In the genomic region with DNA sequence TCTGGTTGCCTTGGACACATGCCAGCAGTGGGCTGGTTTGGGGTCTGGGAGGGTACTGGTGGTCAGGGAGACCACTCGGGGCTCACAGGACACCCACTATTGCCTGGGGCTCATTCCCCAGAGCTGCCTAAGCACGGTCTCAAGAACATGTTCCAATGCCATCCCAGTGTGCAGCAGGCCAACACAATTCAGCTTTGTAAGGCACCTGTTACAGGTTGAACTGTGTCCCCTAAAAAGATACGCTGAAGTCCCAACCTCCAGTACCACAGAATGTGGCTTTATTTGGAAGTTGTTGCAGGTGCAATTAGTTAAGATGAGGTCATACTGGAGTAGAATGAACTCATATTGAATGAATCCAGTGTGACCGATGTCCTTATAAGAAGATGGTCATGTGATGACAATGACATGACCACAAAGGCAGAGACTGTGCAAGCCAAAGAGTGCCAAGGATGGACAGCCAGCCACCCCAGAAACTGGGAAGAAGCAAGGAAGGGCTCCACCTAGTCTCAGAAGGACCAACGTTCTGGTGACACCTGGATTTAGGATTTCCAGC, we compare ENCODE assay signal across 10 cellular contexts. TPM values are rescaled to one million over a fixed set of nuclear protein-coding genes. Genes with fewer than 3 reads are reported as not detected.
"Had no signal": no experiment of that assay in that cellular context is flagged by ENCODE, and none has a peak within 500 bp of the region (broad histone marks: within the 10 kb centered on the region; RNA-seq: fewer than 3 reads in every experiment).

No MANE protein-coding gene starts in this region.

- H3K4me1 ChIP-seq: HAP-1 had no signal

- H3K4me3 Mint-ChIP-seq: GM23338 had no signal

- H3K9ac ChIP-seq: KMS-11 had no signal

- H3K27ac ChIP-seq: HL-60, KMS-11 had no signal

- DNase-seq: H7, IMR-90, KBM-7 had no signal

- H3K36me3 ChIP-seq: HAP-1 had no signal

- ATAC-seq: GM23338, HCT116 had no signal

- H3K4me3 ChIP-seq: GM23338, HAP-1 had no signal

- H3K9me3 ChIP-seq: HAP-1 had no signal

- H3K4me2 ChIP-seq: GM23338, KMS-11 had no signal

- H3K27ac Mint-ChIP-seq: GM23338 had no signal

- H2AFZ ChIP-seq: GM23338 had no signal

RNA-seq across cellular contexts. Expression of a gene that starts 13.5 kb away (rescaled TPM):
- total RNA-seq: H4, H7, HT1080, IMR-90 had no signal
- polyA plus RNA-seq: GM23338 had no signal
